Comparison of ENCODE assay signal across 9 cellular contexts in genomic region chr4:184281231-184282139, GRCh38.
DNase-seq lines count a peak whose midpoint lies in the region; ATAC-seq lines count a peak whose summit lies in the region.
"Had no signal": no experiment of that assay in that cellular context is flagged by ENCODE, and none has a peak within 500 bp of the region (broad histone marks: within the 10 kb centered on the region; RNA-seq: fewer than 3 reads in every experiment).

No MANE protein-coding gene starts in this region.

- ATAC-seq in HG02884 (IDR thresholded peaks at IDR 0.05; ENCODE audit: unreplicated experiment) (peak; percentile 31), Right ventricle myocardium inferior (no peak)
- ATAC-seq in activated T-cell treated with anti-CD3 and anti-CD28 coated beads, Interleukin-2, amount 50 U/mL, for 4 hours: peak; percentile 51 to 53
- ATAC-seq in stimulated activated naive B cell treated with anti-CD40 and anti-IgM and Interleukin-4, amounts not matched to agents 10 μg/mL and 1 μg/mL and 100 μg/mL, for 72 hours (replicated peaks): peak; percentile 41 to 43

- peak overlapping the region; percentile 51 for H3K4me3 Mint-ChIP-seq in activated T-cell treated with anti-CD3 and anti-CD28 coated beads, Interleukin-2, amount 50 U/mL, for 4 hours
- H3K4me3 Mint-ChIP-seq in stimulated activated naive B cell treated with anti-CD40 and anti-IgM and Interleukin-4, amounts not matched to agents 10 μg/mL and 1 μg/mL and 100 μg/mL, for 72 hours: peak overlapping the region; percentile 50 to 61

- peaks cover 54% of the 10 kb centered on the region for H3K4me1 Mint-ChIP-seq in activated T-cell treated with anti-CD3 and anti-CD28 coated beads, Interleukin-2, amount 50 U/mL, for 4 hours (ENCODE audit: low read depth)
- peaks cover 54 to 84% of the 10 kb centered on the region in 2 donors for H3K4me1 Mint-ChIP-seq in stimulated activated naive B cell treated with anti-CD40 and anti-IgM and Interleukin-4, amounts not matched to agents 10 μg/mL and 1 μg/mL and 100 μg/mL, for 72 hours

- intact Hi-C loops in Right ventricle myocardium inferior (cut with DNase I): loop anchor here (5.0 kb wide), 1 partner anchor 61 kb away; no protein-coding TSS in a partner anchor

- H3K27ac Mint-ChIP-seq in stimulated activated naive B cell treated with anti-CD40 and anti-IgM and Interleukin-4, amounts not matched to agents 10 μg/mL and 1 μg/mL and 100 μg/mL, for 72 hours: peak overlapping the region; percentile 96

- DNase-seq in activated CD4-positive, alpha-beta T cell treated with anti-CD3 and anti-CD28 coated beads for 48 hours: peak; percentile 41
- no peak for DNase-seq in activated CD4-positive, alpha-beta T cell treated with anti-CD3 and anti-CD28 coated beads, Interleukin-2, amount 50 U/mL, for 1 hour
- no peak for DNase-seq in activated T-cell treated with anti-CD3 and anti-CD28 coated beads, Interleukin-2, amount 50 U/mL, for 4 hours
- no peak for DNase-seq in stimulated activated naive B cell treated with anti-CD40 and anti-IgM and Interleukin-4, amounts not matched to agents 10 μg/mL and 1 μg/mL and 100 μg/mL, for 72 hours
- no peak for DNase-seq in SKM-1 (lab: John Stamatoyannopoulos, UW; ENCODE audit: unreplicated experiment)
- no peak for DNase-seq in NCI-H1105 treated with DMSO at 0.1 percent for 48 hours (lab: John Stamatoyannopoulos, UW)
- no peak for DNase-seq in Right ventricle myocardium inferior (ENCODE audit: missing footprints)
- DNase-seq: SIG-M5 had no signal

- peaks cover 9% of the 10 kb centered on the region for H3K9me3 Mint-ChIP-seq in activated T-cell treated with anti-CD3 and anti-CD28 coated beads, Interleukin-2, amount 50 U/mL, for 4 hours
- peaks cover 11% of the 10 kb centered on the region in 2 donors for H3K9me3 Mint-ChIP-seq in stimulated activated naive B cell treated with anti-CD40 and anti-IgM and Interleukin-4, amounts not matched to agents 10 μg/mL and 1 μg/mL and 100 μg/mL, for 72 hours

- H3K27me3 Mint-ChIP-seq in activated T-cell treated with anti-CD3 and anti-CD28 coated beads, Interleukin-2, amount 50 U/mL, for 4 hours (ENCODE audit: low read depth): no peaks in the 10 kb centered on the region
- no peaks in the 10 kb centered on the region for H3K27me3 Mint-ChIP-seq in stimulated activated naive B cell treated with anti-CD40 and anti-IgM and Interleukin-4, amounts not matched to agents 10 μg/mL and 1 μg/mL and 100 μg/mL, for 72 hours

- peaks cover 3% of the 10 kb centered on the region for H3K36me3 Mint-ChIP-seq in activated T-cell treated with anti-CD3 and anti-CD28 coated beads, Interleukin-2, amount 50 U/mL, for 4 hours (ENCODE audit: insufficient read depth)
- H3K36me3 Mint-ChIP-seq in stimulated activated naive B cell treated with anti-CD40 and anti-IgM and Interleukin-4, amounts not matched to agents 10 μg/mL and 1 μg/mL and 100 μg/mL, for 72 hours: peaks cover 22 to 39% of the 10 kb centered on the region in 2 donors
